ENCODE assay signal across 8 cellular contexts in genomic region chrX:46758163-46758955, GRCh38. TPM values are rescaled to one million over a fixed set of nuclear protein-coding genes. Genes with fewer than 3 reads are reported as not detected.
DNase-seq lines count a peak whose midpoint lies in the region; ATAC-seq and TF ChIP-seq lines count a peak whose summit lies in the region.

No MANE protein-coding gene starts in this region.

- H3K9ac ChIP-seq in HUES6 (ENCODE audit: low read length): peak overlapping the region; percentile 48

- intact Hi-C loops in CD4-positive, alpha-beta T cell (cut with DNase I, micrococcal nuclease): loop anchor here (2.0 to 5.0 kb wide), 3 partner anchors 154 to 334 kb away; partner anchors contain the start of gene JADE3 (in 1 of the 2)
- intact Hi-C loops in esophagus squamous epithelium (cut with DNase I): no loop called here

- ATAC-seq in CD4-positive, alpha-beta T cell (ENCODE audit: poor library complexity): peak; percentile 43
- ATAC-seq in GM21367 (IDR thresholded peaks at IDR 0.05; ENCODE audit: unreplicated experiment) (peak; percentile 4), omental fat pad (ENCODE audit: low FRiP score) (peak; percentile 29)

- H3K4me1 ChIP-seq in HUES6 (ENCODE audit: control insufficient read depth, insufficient read depth, low read length) (peaks cover 16% of the 10 kb centered on the region), esophagus squamous epithelium (peaks cover 3 to 23% (median 3%) of the 10 kb centered on the region in 3 donors)

- H3K9me3 Mint-ChIP-seq in CD4-positive, alpha-beta T cell: no peaks in the 10 kb centered on the region

- TF ChIP-seq POLR2A in esophagus squamous epithelium (IDR thresholded peaks at IDR 0.05): no peak

- peak in 7 of 10 experiments; percentile 1 to 33 (median 5) for DNase-seq in CD4-positive, alpha-beta T cell
- peak; percentile 31 to 35 for DNase-seq in activated CD4-positive, alpha-beta T cell treated with anti-CD3 and anti-CD28 coated beads, Interleukin-2, amount 50 U/mL, for 48 hours
- no peak for DNase-seq in esophagus squamous epithelium (lab: John Stamatoyannopoulos, UW)
- no peak for DNase-seq in omental fat pad (ENCODE audit: low spot score)
- DNase-seq in NCI-H187 treated with DMSO at 0.1 percent for 48 hours (lab: John Stamatoyannopoulos, UW): no peak
- DNase-seq in COLO829 (ENCODE audit: low spot score): no peak

- peaks cover 22% of the 10 kb centered on the region for H3K4me1 Mint-ChIP-seq in CD4-positive, alpha-beta T cell (ENCODE audit: low read depth)

- peaks cover 4% of the 10 kb centered on the region for H3K27me3 Mint-ChIP-seq in CD4-positive, alpha-beta T cell

- WGBS in esophagus squamous epithelium, 2 donors: 3 to 47% methylated on average over 21 to 33 of the region's 47 CpGs

- CTCF ChIA-PET in CD4-positive, alpha-beta T cell (lab: Charles Lee): interaction anchor here (1.8 kb wide), 1 partner anchor 39 kb away, joined by 12 read pairs; no protein-coding TSS in a partner anchor

- H3K4me3 ChIP-seq in HUES6 (ENCODE audit: low read depth, low read length) (peak overlapping the region; percentile 70), esophagus squamous epithelium (peak overlapping the region; percentile 49 to 73 (median 56))

- H3K27ac Mint-ChIP-seq in CD4-positive, alpha-beta T cell: peak overlapping the region; percentile 26

- no peaks in the 10 kb centered on the region for H3K9me3 ChIP-seq in CD4-positive, alpha-beta T cell (ENCODE audit: control insufficient read depth, low read length)
- H3K9me3 ChIP-seq in HUES6 (ENCODE audit: control insufficient read depth, insufficient read depth, low read depth, low read length) (peaks cover 13% of the 10 kb centered on the region), esophagus squamous epithelium (peaks cover 0 to 11% (median 0%) of the 10 kb centered on the region in 3 donors)

- no peaks in the 10 kb centered on the region for H3K36me3 Mint-ChIP-seq in CD4-positive, alpha-beta T cell (ENCODE audit: low read depth)

- peak overlapping the region; percentile 91 for H3K4me3 Mint-ChIP-seq in CD4-positive, alpha-beta T cell

- no peak for TF ChIP-seq CTCF in CD4-positive, alpha-beta T cell (IDR thresholded peaks at IDR 0.05)
- TF ChIP-seq CTCF in esophagus squamous epithelium (IDR thresholded peaks at IDR 0.05) (no peak), omental fat pad (IDR thresholded peaks at IDR 0.05) (no peak)

- no peak overlapping the region for H3K27ac ChIP-seq in CD4-positive, alpha-beta T cell (ENCODE audit: low read depth, low read length)
- H3K27ac ChIP-seq in HUES6 (ENCODE audit: low read depth, low read length) (no peak overlapping the region), esophagus squamous epithelium (peak overlapping the region in 2 of 4 donors; percentile 42 to 59)

- H3K27me3 ChIP-seq in CD4-positive, alpha-beta T cell (ENCODE audit: control insufficient read depth, insufficient read depth, low read length): no peaks in the 10 kb centered on the region
- H3K27me3 ChIP-seq in HUES6 (ENCODE audit: control insufficient read depth, insufficient read depth, low read length): peaks cover 21% of the 10 kb centered on the region
- no peaks in the 10 kb centered on the region for H3K27me3 ChIP-seq in esophagus squamous epithelium

- POLR2A ChIA-PET in CD4-positive, alpha-beta T cell (lab: Charles Lee): no interaction called here

- H3K36me3 ChIP-seq in HUES6 (ENCODE audit: control insufficient read depth, insufficient read depth, low read length) (no peaks in the 10 kb centered on the region), esophagus squamous epithelium (no peaks in the 10 kb centered on the region)

RNA-seq across cellular contexts. Expression of gene SLC9A7, which starts 0.6 kb away (rescaled TPM):
- total RNA-seq in CD4-positive, alpha-beta T cell: 1 to 10 TPM; 2.2 to 3.2 TPM
- total RNA-seq in esophagus squamous epithelium (10 to 100 TPM in 2 of 4 donors, 1 to 10 TPM in 2; 6.4 to 16.4 (median 8.4) TPM), omental fat pad (1 to 10 TPM in 3 of 4 donors, under 1 TPM in 1; 0.63 to 9.0 (median 2.7) TPM)

Comparison
In these comparisons a context has a peak if more than half of its experiments do, and no peak if none do; other contexts are left out.
1. DNase-seq: peak in CD4-positive, alpha-beta T cell (7 of 10) and activated CD4-positive, alpha-beta T cell treated with anti-CD3 and anti-CD28 coated beads, Interleukin-2, amount 50 U/mL, for 48 hours (2 of 2); none in esophagus squamous epithelium (single experiment), omental fat pad (single experiment), NCI-H187 treated with DMSO at 0.1 percent for 48 hours (single experiment) and COLO829 (single experiment).
2. Peak in every context shown above with its lines, with median percentiles within 50 percentile points of each other: ATAC-seq.